32 cellular contexts compared by ENCODE assay signal in the genomic region with DNA sequence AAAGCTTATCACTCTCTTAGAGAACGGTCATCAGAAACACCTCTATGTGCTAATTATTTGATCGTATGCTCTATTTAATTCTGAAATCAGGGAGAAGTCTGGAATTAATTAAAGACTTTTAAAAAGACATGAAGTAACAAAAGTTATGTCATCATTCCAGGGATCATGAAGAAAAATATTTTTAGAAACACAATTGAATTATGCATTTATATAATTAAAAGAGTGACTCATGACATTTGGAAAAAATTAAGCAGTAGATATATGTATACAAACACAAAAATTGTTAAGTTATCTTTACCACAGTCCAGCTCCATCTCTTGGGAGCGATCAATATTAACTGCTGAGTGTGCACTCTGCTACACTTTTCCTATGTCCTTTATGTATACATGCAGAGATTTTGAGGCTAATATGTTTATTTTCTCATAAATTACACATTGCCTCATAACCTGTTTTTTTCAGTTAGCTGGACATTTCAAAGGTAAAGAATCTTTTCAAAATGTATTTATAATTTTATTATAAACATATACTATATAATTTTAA.
"Had no signal": no experiment of that assay in that cellular context is flagged by ENCODE, and none has a peak within 500 bp of the region (broad histone marks: within the 10 kb centered on the region; RNA-seq: fewer than 3 reads in every experiment).

No MANE protein-coding gene starts in this region.

- H3K36me3 Mint-ChIP-seq: immature natural killer cell; mesothelial cell of epicardium; naive B cell; naive thymus-derived CD8-positive, alpha-beta T cell had no signal

- ATAC-seq: esophagus mucosa; gastrocnemius medialis; heart right ventricle; left colon; left lobe of liver; left ventricle myocardium superior; lower lobe of right lung; mucosa of descending colon; naive thymus-derived CD8-positive, alpha-beta T cell had no signal

- DNase-seq: dermis blood vessel endothelial cell; dorsolateral prefrontal cortex; effector CD4-positive, alpha-beta T cell; effector memory CD4-positive, alpha-beta T cell; endodermal cell; erythroblast; esophagus squamous epithelium; foreskin fibroblast; foreskin melanocyte; gastrocnemius medialis; glutamatergic neuron; head of caudate nucleus; heart right ventricle; hypothalamus; immature natural killer cell; islet precursor cell; kidney; kidney glomerular epithelial cell; left colon; left ventricle myocardium superior; lower lobe of right lung; mesenchymal stem cell; mucosa of descending colon; naive B cell; naive thymus-derived CD8-positive, alpha-beta T cell had no signal

- FAIRE-seq: colon, endometrium, kidney had no signal

- H3K36me3 ChIP-seq: esophagus squamous epithelium, gastrocnemius medialis, heart right ventricle, lower lobe of right lung had no signal

- H3K27ac ChIP-seq: coronary artery, dorsolateral prefrontal cortex, epithelial cell of prostate, esophagus squamous epithelium, gastrocnemius medialis, heart right ventricle, lower lobe of right lung had no signal

- H3K27ac Mint-ChIP-seq: endodermal cell; immature natural killer cell; mesothelial cell of epicardium; naive B cell; naive thymus-derived CD8-positive, alpha-beta T cell had no signal

- H3K27me3 ChIP-seq: dorsolateral prefrontal cortex, esophagus squamous epithelium, gastrocnemius medialis, heart right ventricle had no signal

- H3K4me3 Mint-ChIP-seq: endodermal cell; immature natural killer cell; mesothelial cell of epicardium; naive B cell; naive thymus-derived CD8-positive, alpha-beta T cell had no signal

- H3K4me3 ChIP-seq: coronary artery, dorsolateral prefrontal cortex, esophagus squamous epithelium, gastrocnemius medialis, heart right ventricle, lower lobe of right lung, mucosa of descending colon had no signal

- H3K27me3 Mint-ChIP-seq: naive B cell; naive thymus-derived CD8-positive, alpha-beta T cell had no signal

- H3K4me1 ChIP-seq: esophagus squamous epithelium, gastrocnemius medialis, heart right ventricle, lower lobe of right lung had no signal

- H3K4me1 Mint-ChIP-seq: endodermal cell; immature natural killer cell; mesothelial cell of epicardium; naive B cell; naive thymus-derived CD8-positive, alpha-beta T cell had no signal

- H3K9me3 ChIP-seq: gastrocnemius medialis, lower lobe of right lung, mucosa of descending colon had no signal
